ENCODE assay signal across 19 cellular contexts in the genomic region with DNA sequence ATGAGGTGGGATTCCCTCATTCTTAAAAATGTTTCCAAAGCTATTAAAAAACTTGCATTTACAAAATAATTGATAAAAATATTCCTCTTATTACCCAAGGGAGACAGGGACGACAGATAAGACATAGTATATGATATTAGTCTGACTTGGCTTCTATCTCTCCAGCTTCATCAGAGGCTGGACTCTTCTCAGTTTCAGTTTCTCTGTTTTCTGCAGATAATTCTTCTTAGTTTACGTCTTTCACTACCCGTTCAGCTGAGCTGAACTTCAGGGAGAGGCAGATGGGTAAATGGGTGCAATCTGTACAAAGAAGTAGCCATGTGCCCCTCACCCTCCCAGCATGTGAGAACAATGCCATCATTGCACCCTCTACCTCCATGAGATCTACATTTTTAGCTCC.
"Had no signal": no experiment of that assay in that cellular context is flagged by ENCODE, and none has a peak within 500 bp of the region (broad histone marks: within the 10 kb centered on the region; RNA-seq: fewer than 3 reads in every experiment).

No MANE protein-coding gene starts in this region.

- H3K27ac ChIP-seq: colonic mucosa, ovary, prostate gland, right atrium auricular region, tibial artery had no signal

- H3K4me1 ChIP-seq: colonic mucosa, prostate gland, right atrium auricular region, tibial artery had no signal

- H3K27me3 ChIP-seq: colonic mucosa, ovary, right atrium auricular region, tibial artery had no signal

- H3K27ac Mint-ChIP-seq: activated B cell treated with CpG ODN at 0.5 μM for 24 hours; activated naive CD4-positive, alpha-beta T cell treated with anti-CD3 and anti-CD28 coated beads for 36 hours; activated naive CD8-positive, alpha-beta T cell treated with anti-CD3 and anti-CD28 coated beads, Interleukin-2, amount 10 ng/mL, durations not matched to agents 7 days and 5 days; natural killer cell; stimulated activated naive CD8-positive, alpha-beta T cell treated with anti-CD3 and anti-CD28 coated beads, Interleukin-15, Interleukin-2, amounts not matched to agents 100 ng/mL and 50 ng/mL, for 24 hours had no signal

- ATAC-seq: left lobe of liver, natural killer cell had no signal

- H3K4me3 Mint-ChIP-seq: activated B cell treated with CpG ODN at 0.5 μM for 24 hours; activated naive CD4-positive, alpha-beta T cell treated with anti-CD3 and anti-CD28 coated beads for 36 hours; activated naive CD8-positive, alpha-beta T cell treated with anti-CD3 and anti-CD28 coated beads, Interleukin-2, amount 10 ng/mL, durations not matched to agents 7 days and 5 days; natural killer cell; stimulated activated naive CD8-positive, alpha-beta T cell treated with anti-CD3 and anti-CD28 coated beads, Interleukin-15, Interleukin-2, amounts not matched to agents 100 ng/mL and 50 ng/mL, for 24 hours had no signal

- H3K4me3 ChIP-seq: colonic mucosa, ovary, prostate gland, right atrium auricular region, tibial artery had no signal

- H3K36me3 ChIP-seq: colonic mucosa, ovary, prostate gland, right atrium auricular region, tibial artery had no signal

- H3K4me1 Mint-ChIP-seq: activated B cell treated with CpG ODN at 0.5 μM for 24 hours; activated naive CD8-positive, alpha-beta T cell treated with anti-CD3 and anti-CD28 coated beads, Interleukin-2, amount 10 ng/mL, durations not matched to agents 7 days and 5 days; natural killer cell had no signal

- H3K27me3 Mint-ChIP-seq: activated B cell treated with CpG ODN at 0.5 μM for 24 hours; activated naive CD8-positive, alpha-beta T cell treated with anti-CD3 and anti-CD28 coated beads, Interleukin-2, amount 10 ng/mL, durations not matched to agents 7 days and 5 days; stimulated activated naive CD8-positive, alpha-beta T cell treated with anti-CD3 and anti-CD28 coated beads, Interleukin-15, Interleukin-2, amounts not matched to agents 100 ng/mL and 50 ng/mL, for 24 hours had no signal

- H3K9me3 ChIP-seq: colonic mucosa, ovary, prostate gland, right atrium auricular region, tibial artery had no signal

- H3K9me3 Mint-ChIP-seq: activated naive CD4-positive, alpha-beta T cell treated with anti-CD3 and anti-CD28 coated beads for 36 hours had no signal

- DNase-seq: activated B cell treated with CpG ODN at 0.5 μM for 24 hours; activated CD4-positive, alpha-beta T cell treated with anti-CD3 and anti-CD28 coated beads for 4 hours; activated CD4-positive, alpha-beta T cell treated with anti-CD3 and anti-CD28 coated beads, Interleukin-2, amount 50 U/mL, for 48 hours; activated effector memory CD4-positive, alpha-beta T cell treated with Interleukin-2 at 50 U/mL for 16 hours; activated naive CD4-positive, alpha-beta T cell treated with anti-CD3 and anti-CD28 coated beads for 36 hours; activated naive CD8-positive, alpha-beta T cell treated with anti-CD3 and anti-CD28 coated beads, Interleukin-2, amount 10 ng/mL, durations not matched to agents 7 days and 5 days; activated T-cell treated with anti-CD3 and anti-CD28 coated beads, Interleukin-2, amount 50 U/mL, for 48 hours; amygdala; colonic mucosa; foreskin melanocyte; midbrain; natural killer cell; ovary; T-helper 9 cell; tibial artery had no signal

- H3K36me3 Mint-ChIP-seq: activated naive CD8-positive, alpha-beta T cell treated with anti-CD3 and anti-CD28 coated beads, Interleukin-2, amount 10 ng/mL, durations not matched to agents 7 days and 5 days had no signal
